Comparison of ENCODE assay signal across 26 cellular contexts in the genomic region with DNA sequence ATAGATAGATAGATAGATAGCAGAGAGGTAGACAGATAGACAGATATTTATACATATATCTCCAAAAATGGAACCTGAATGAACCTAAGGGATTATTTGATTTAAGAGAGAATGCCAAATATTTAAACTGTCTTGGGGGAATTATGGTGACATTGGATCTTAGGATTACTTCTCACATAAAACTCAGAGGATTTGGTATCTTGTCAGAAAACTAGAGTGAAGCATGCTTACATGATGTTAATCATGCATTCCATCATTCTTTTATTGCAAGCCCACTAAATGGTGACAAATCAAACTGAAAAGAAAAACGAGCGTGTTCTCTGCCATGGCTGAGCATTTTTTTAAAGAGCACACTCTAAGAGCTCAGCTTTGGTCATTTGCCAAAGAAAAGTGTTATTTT.
"Had no signal": no experiment of that assay in that cellular context is flagged by ENCODE, and none has a peak within 500 bp of the region (broad histone marks: within the 10 kb centered on the region; RNA-seq: fewer than 3 reads in every experiment).

No MANE protein-coding gene starts in this region.

- H3K36me3 ChIP-seq: adrenal gland, colonic mucosa had no signal

- H3K4me3 ChIP-seq: adrenal gland, body of pancreas, colonic mucosa had no signal

- H3K27ac ChIP-seq: adrenal gland, body of pancreas, colonic mucosa had no signal

- H3K27me3 ChIP-seq: adrenal gland, body of pancreas, colonic mucosa had no signal

- DNase-seq: activated CD4-positive, alpha-beta memory T cell treated with anti-CD3 and anti-CD28 coated beads for 36 hours; activated CD4-positive, alpha-beta T cell treated with anti-CD3 and anti-CD28 coated beads for 36 hours; activated CD4-positive, alpha-beta T cell treated with anti-CD3 and anti-CD28 coated beads, Interleukin-2, amount 10 ng/mL, durations not matched to agents 24 days and 14 days; activated CD4-positive, CD25-positive, alpha-beta regulatory T cell; activated CD4-positive, CD25-positive, alpha-beta regulatory T cell treated with anti-CD3 and anti-CD28 coated beads, Interleukin-2, amount 50 U/mL, for 72 hours; activated CD8-positive, alpha-beta memory T cell treated with anti-CD3 and anti-CD28 coated beads, Interleukin-2, amount 10 ng/mL, durations not matched to agents 7 days and 5 days; activated CD8-positive, alpha-beta memory T cell treated with anti-CD3 and anti-CD28 coated beads, Interleukin-2, amount 50 U/mL, for 4 hours; activated CD8-positive, alpha-beta T cell treated with anti-CD3 and anti-CD28 coated beads, Interleukin-2, amount 10 ng/mL, durations not matched to agents 7 days and 5 days; activated effector memory CD4-positive, alpha-beta T cell treated with anti-CD3 and anti-CD28 coated beads, Interleukin-2, amount 50 U/mL, for 16 hours; activated naive CD4-positive, alpha-beta T cell treated with anti-CD3 and anti-CD28 coated beads for 36 hours; activated naive CD8-positive, alpha-beta T cell treated with anti-CD3 and anti-CD28 coated beads for 36 hours; activated naive CD8-positive, alpha-beta T cell treated with anti-CD3 and anti-CD28 coated beads, Interleukin-2, amount 50 U/mL, for 24 hours; activated T-cell treated with anti-CD3 and anti-CD28 coated beads, Interleukin-2, amount 50 U/mL, for 1 hour; activated T-cell treated with anti-CD3 and anti-CD28 coated beads, Interleukin-2, amount 50 U/mL, for 48 hours; adrenal gland; amygdala; aorta; body of pancreas; caudate nucleus; colonic mucosa; effector memory CD4-positive, alpha-beta T cell; endodermal cell; foreskin fibroblast; head of caudate nucleus; T-helper 2 cell had no signal

- H3K9me3 ChIP-seq: adrenal gland, body of pancreas, colonic mucosa had no signal

- H3K4me1 ChIP-seq: adrenal gland, body of pancreas, colonic mucosa had no signal

- ATAC-seq: activated CD4-positive, alpha-beta T cell treated with anti-CD3 and anti-CD28 coated beads for 36 hours; activated CD8-positive, alpha-beta memory T cell treated with anti-CD3 and anti-CD28 coated beads, Interleukin-2, amount 10 ng/mL, durations not matched to agents 7 days and 5 days; activated CD8-positive, alpha-beta T cell treated with anti-CD3 and anti-CD28 coated beads, Interleukin-2, amount 10 ng/mL, durations not matched to agents 7 days and 5 days; activated naive CD8-positive, alpha-beta T cell treated with anti-CD3 and anti-CD28 coated beads, Interleukin-2, amount 50 U/mL, for 24 hours; body of pancreas; esophagus mucosa had no signal
